ENCODE assay signal across 1 cellular context in the genomic region with DNA sequence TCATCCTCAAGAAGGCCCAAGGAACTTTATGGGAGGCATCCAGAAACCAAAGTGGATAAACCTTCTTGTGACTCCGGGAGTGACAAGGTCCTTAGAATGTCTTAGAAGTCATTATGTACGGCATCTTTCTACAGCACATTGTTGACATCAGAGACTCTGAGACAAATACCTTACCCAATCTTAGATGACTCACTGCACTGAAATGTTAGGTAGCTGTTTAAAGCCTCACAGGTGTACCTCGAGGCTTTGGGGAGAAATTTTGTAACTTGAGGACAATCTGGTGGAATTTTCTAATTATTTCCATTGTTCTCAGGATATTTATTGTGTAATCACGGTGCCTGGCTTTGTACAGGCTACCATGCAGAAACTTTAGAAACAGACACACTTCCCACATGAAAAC.
TF ChIP-seq lines count a peak whose summit lies in the region.

No MANE protein-coding gene starts in this region.

TF ChIP-seq in HepG2, 621 proteins besides CTCF, POLR2A, EP300 and RAD21:
- 0 out of 2 replicates have a peak, but pooled peaks have one; percentile 6 for TF ChIP-seq CEBPB (IDR thresholded peaks at IDR 0.05; ENCODE audit: borderline replicate concordance, low read depth, low read length)
- no peak for TF ChIP-seq ELF4 (CRISPR knock-in tag; IDR thresholded peaks at IDR 0.05; ENCODE audit: borderline replicate concordance)
